1 cellular context compared by ENCODE assay signal in genomic region chr2:17757321-17757720, GRCh38.
TF ChIP-seq lines count a peak whose summit lies in the region.

No MANE protein-coding gene starts in this region.

TF ChIP-seq in HepG2, 621 proteins besides CTCF, POLR2A, EP300 and RAD21 (continued from another document):
- TF ChIP-seq ZNF816 (CRISPR knock-in tag; IDR thresholded peaks at IDR 0.05; ENCODE audit: borderline replicate concordance): no peak
- no peak for TF ChIP-seq ZNF180 (CRISPR knock-in tag; IDR thresholded peaks at IDR 0.05; ENCODE audit: borderline replicate concordance, low read depth)
- TF ChIP-seq MAF1 (CRISPR knock-in tag; IDR thresholded peaks at IDR 0.05; ENCODE audit: borderline replicate concordance): no peak
- peak; percentile 55; the same call in 1 of the 2 replicates for TF ChIP-seq RXRB (CRISPR knock-in tag; IDR thresholded peaks at IDR 0.05; ENCODE audit: borderline replicate concordance)
- TF ChIP-seq FOXA3 (CRISPR knock-in tag; IDR thresholded peaks at IDR 0.05): peak; percentile 53
- TF ChIP-seq ZEB1 (IDR thresholded peaks at IDR 0.05; ENCODE audit: insufficient replicate concordance, low read depth): no peak
- TF ChIP-seq YEATS4 (CRISPR knock-in tag; IDR thresholded peaks at IDR 0.05; ENCODE audit: borderline replicate concordance): no peak
- no peak for TF ChIP-seq TBL1XR1 (IDR thresholded peaks at IDR 0.05; ENCODE audit: borderline replicate concordance, low read length, partially characterized antibody)
- no peak for TF ChIP-seq RBM39 (IDR thresholded peaks at IDR 0.05; ENCODE audit: low read depth, low read length, poor library complexity, severe bottlenecking)
- peak; percentile 76; the same call in 1 of the 2 replicates for TF ChIP-seq KMT2A (CRISPR knock-in tag; IDR thresholded peaks at IDR 0.05)
- TF ChIP-seq PHB2 (IDR thresholded peaks at IDR 0.05; ENCODE audit: partially characterized antibody): no peak
- no peak for TF ChIP-seq ZNF562 (CRISPR knock-in tag; IDR thresholded peaks at IDR 0.05; ENCODE audit: borderline replicate concordance)
- TF ChIP-seq FOXP1 (IDR thresholded peaks at IDR 0.05): no peak
- TF ChIP-seq FOXP1 (CRISPR knock-in tag; IDR thresholded peaks at IDR 0.05): peak; percentile 61
- TF ChIP-seq TFDP2 (CRISPR knock-in tag; IDR thresholded peaks at IDR 0.05): 0 out of 2 replicates have a peak, but pooled peaks have one; percentile 22
- TF ChIP-seq FIP1L1 (IDR thresholded peaks at IDR 0.05; ENCODE audit: borderline replicate concordance, insufficient read depth, low read depth, low read length): no peak
- TF ChIP-seq, protein P1, sequence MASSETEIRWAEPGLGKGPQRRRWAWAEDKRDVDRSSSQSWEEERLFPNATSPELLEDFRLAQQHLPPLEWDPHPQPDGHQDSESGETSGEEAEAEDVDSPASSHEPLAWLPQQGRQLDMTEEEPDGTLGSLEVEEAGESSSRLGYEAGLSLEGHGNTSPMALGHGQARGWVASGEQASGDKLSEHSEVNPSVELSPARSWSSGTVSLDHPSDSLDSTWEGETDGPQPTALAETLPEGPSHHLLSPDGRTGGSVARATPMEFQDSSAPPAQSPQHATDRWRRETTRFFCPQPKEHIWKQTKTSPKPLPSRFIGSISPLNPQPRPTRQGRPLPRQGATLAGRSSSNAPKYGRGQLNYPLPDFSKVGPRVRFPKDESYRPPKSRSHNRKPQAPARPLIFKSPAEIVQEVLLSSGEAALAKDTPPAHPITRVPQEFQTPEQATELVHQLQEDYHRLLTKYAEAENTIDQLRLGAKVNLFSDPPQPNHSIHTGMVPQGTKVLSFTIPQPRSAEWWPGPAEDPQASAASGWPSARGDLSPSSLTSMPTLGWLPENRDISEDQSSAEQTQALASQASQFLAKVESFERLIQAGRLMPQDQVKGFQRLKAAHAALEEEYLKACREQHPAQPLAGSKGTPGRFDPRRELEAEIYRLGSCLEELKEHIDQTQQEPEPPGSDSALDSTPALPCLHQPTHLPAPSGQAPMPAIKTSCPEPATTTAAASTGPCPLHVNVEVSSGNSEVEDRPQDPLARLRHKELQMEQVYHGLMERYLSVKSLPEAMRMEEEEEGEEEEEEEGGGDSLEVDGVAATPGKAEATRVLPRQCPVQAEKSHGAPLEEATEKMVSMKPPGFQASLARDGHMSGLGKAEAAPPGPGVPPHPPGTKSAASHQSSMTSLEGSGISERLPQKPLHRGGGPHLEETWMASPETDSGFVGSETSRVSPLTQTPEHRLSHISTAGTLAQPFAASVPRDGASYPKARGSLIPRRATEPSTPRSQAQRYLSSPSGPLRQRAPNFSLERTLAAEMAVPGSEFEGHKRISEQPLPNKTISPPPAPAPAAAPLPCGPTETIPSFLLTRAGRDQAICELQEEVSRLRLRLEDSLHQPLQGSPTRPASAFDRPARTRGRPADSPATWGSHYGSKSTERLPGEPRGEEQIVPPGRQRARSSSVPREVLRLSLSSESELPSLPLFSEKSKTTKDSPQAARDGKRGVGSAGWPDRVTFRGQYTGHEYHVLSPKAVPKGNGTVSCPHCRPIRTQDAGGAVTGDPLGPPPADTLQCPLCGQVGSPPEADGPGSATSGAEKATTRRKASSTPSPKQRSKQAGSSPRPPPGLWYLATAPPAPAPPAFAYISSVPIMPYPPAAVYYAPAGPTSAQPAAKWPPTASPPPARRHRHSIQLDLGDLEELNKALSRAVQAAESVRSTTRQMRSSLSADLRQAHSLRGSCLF (CRISPR knock-in tag; IDR thresholded peaks at IDR 0.05; ENCODE audit: borderline replicate concordance): no peak
- no peak for TF ChIP-seq ZNF30 (CRISPR knock-in tag; IDR thresholded peaks at IDR 0.05)
- 0 out of 2 replicates have a peak, but pooled peaks have one; percentile 27 for TF ChIP-seq ZNF264 (CRISPR knock-in tag; IDR thresholded peaks at IDR 0.05)
- TF ChIP-seq ZNF720 (CRISPR knock-in tag; IDR thresholded peaks at IDR 0.05): no peak
- TF ChIP-seq ZNF652 (CRISPR knock-in tag; IDR thresholded peaks at IDR 0.05; ENCODE audit: borderline replicate concordance, low read depth): no peak
- no peak for TF ChIP-seq ZBTB7B (CRISPR knock-in tag; IDR thresholded peaks at IDR 0.05)
- TF ChIP-seq MZF1 (CRISPR knock-in tag; IDR thresholded peaks at IDR 0.05; ENCODE audit: borderline replicate concordance): no peak
- TF ChIP-seq HNF4G (IDR thresholded peaks at IDR 0.05; ENCODE audit: borderline replicate concordance, low read depth, low read length): peak; percentile 25; the same call in 1 of the 2 replicates
- TF ChIP-seq HNF4G (CRISPR knock-in tag; IDR thresholded peaks at IDR 0.05; ENCODE audit: borderline replicate concordance, low read depth): no peak
- TF ChIP-seq POGZ (CRISPR knock-in tag; IDR thresholded peaks at IDR 0.05): peak; percentile 50; the same call in 1 of the 2 replicates
- TF ChIP-seq ZFP82 (CRISPR knock-in tag; IDR thresholded peaks at IDR 0.05; ENCODE audit: borderline replicate concordance): no peak
